In genomic region chr17:63542218-63542545, GRCh38 we compare ENCODE assay signal across 21 cellular contexts. TPM values are rescaled to one million over a fixed set of nuclear protein-coding genes. Genes with fewer than 3 reads are reported as not detected.
DNase-seq lines count a peak whose midpoint lies in the region; ATAC-seq, FAIRE-seq and TF ChIP-seq lines count a peak whose summit lies in the region.
"Had no signal": no experiment of that assay in that cellular context is flagged by ENCODE, and none has a peak within 500 bp of the region (broad histone marks: within the 10 kb centered on the region; RNA-seq: fewer than 3 reads in every experiment).

No MANE protein-coding gene starts in this region.

- H2BK5ac ChIP-seq in H1 (ENCODE audit: low read depth, low read length) = no peak overlapping the region

- no peak for FAIRE-seq in H1 (lab: Jason Lieb, UNC)
- FAIRE-seq: A549, D721Med, G401.6, GM12892, GM18507, HTR-8/SVneo had no signal

- TF ChIP-seq POLR2A in H1 (IDR thresholded peaks at IDR 0.05; ENCODE audit: control extremely low read depth in 1 of 2, low read depth in 2 of 2, low read length in 2 of 2) = no peak
- TF ChIP-seq POLR2A in right lobe of liver (IDR thresholded peaks at IDR 0.05) = no peak
- no peak for TF ChIP-seq POLR2A in spleen (IDR thresholded peaks at IDR 0.05)

- no peak overlapping the region for H2AFZ ChIP-seq in SK-N-SH (ENCODE audit: low read depth)
- no peak overlapping the region for H2AFZ ChIP-seq in H1 (ENCODE audit: low read length)

- no peaks in the 10 kb centered on the region for H3F3A ChIP-seq in SK-N-SH (replicated peaks; ENCODE audit: insufficient read depth)

- no peak overlapping the region for H4K5ac ChIP-seq in H1 (ENCODE audit: insufficient read length, low read depth, low read length)

- H3K79me1 ChIP-seq in H1 (ENCODE audit: low read depth, low read length) = no peaks in the 10 kb centered on the region

- peak; percentile 12 for DNase-seq in SK-N-SH
- no peak for DNase-seq in H1 (ENCODE audit: low read depth in 1 of 2, low spot score in 2 of 2)
- peak in 2 of 3 donors; percentile 43 to 57 for DNase-seq in right lobe of liver
- peak; percentile 45 for DNase-seq in sciatic nerve (ENCODE audit: low spot score)
- no peak for DNase-seq in spleen
- DNase-seq: AML-193, Caco-2, GOT3 had no signal

- H4K91ac ChIP-seq in H1 (replicated peaks; ENCODE audit: insufficient read length, low read length) = no peak overlapping the region

- H3K9me3 ChIP-seq in SK-N-SH (no peaks in the 10 kb centered on the region), H1 (ENCODE audit: insufficient read depth in 2 of 2, low read depth in 1 of 2, low read length in 1 of 2) (no peaks in the 10 kb centered on the region), right lobe of liver (no peaks in the 10 kb centered on the region), spleen (no peaks in the 10 kb centered on the region)
- H3K9me3 ChIP-seq: A549, Caco-2, HAP-1 had no signal

- peaks cover 17% of the 10 kb centered on the region; the same call in 1 of the 2 replicates for H3K27me3 ChIP-seq in SK-N-SH (ENCODE audit: insufficient read depth)
- peaks cover 0 to 23% (median 14%) of the 10 kb centered on the region in 4 experiments; a peak in 5 of 7 replicates for H3K27me3 ChIP-seq in H1 (replicated peaks in 1 of 4; ENCODE audit: control insufficient read depth in 3 of 4, extremely low read depth in 1 of 4, insufficient read depth in 3 of 4, low read length in 3 of 4)
- H3K27me3 ChIP-seq in right lobe of liver = peaks cover 0 to 10% of the 10 kb centered on the region in 2 donors
- peaks cover 0 to 30% (median 20%) of the 10 kb centered on the region in 7 donors for H3K27me3 ChIP-seq in spleen (replicated peaks in 1 of 7)

- no peak overlapping the region for H3K23ac ChIP-seq in H1 (ENCODE audit: insufficient read length)

- H3K56ac ChIP-seq in H1 (replicated peaks; ENCODE audit: insufficient read length, low read depth, low read length) = no peak overlapping the region

- H3K79me2 ChIP-seq in SK-N-SH (ENCODE audit: insufficient read depth) = no peaks in the 10 kb centered on the region
- H3K79me2 ChIP-seq in H1 (ENCODE audit: control insufficient read depth in 1 of 2, insufficient read depth in 2 of 2, low read length in 2 of 2) = no peaks in the 10 kb centered on the region

- H2BK20ac ChIP-seq in H1 (ENCODE audit: low read length) = no peak overlapping the region

- H4K8ac ChIP-seq in H1 (ENCODE audit: extremely low read depth, insufficient read depth, low read length) = no peak overlapping the region

- ATAC-seq in SK-N-SH treated with all-trans-retinoic acid at 6 μM for 48 hours = no peak
- no peak for ATAC-seq in right lobe of liver
- ATAC-seq in sciatic nerve = no peak
- ATAC-seq in HG02798 (IDR thresholded peaks at IDR 0.05; ENCODE audit: poor library complexity, unreplicated experiment) = no peak
- no peak for ATAC-seq in GM21515 (IDR thresholded peaks at IDR 0.05; ENCODE audit: unreplicated experiment)

- H3K23me2 ChIP-seq in H1 (ENCODE audit: low read depth, low read length) = peaks cover 7% of the 10 kb centered on the region; the same call in 1 of the 2 replicates

- no peak overlapping the region for H2AK5ac ChIP-seq in H1 (ENCODE audit: low read depth, low read length)

- H4K20me1 ChIP-seq in SK-N-SH (ENCODE audit: insufficient read depth) (no peaks in the 10 kb centered on the region), H1 (replicated peaks in 1 of 2; ENCODE audit: control insufficient read depth in 1 of 2, insufficient read depth in 2 of 2, low read length in 2 of 2) (no peaks in the 10 kb centered on the region)

- no peak overlapping the region for H3K27ac ChIP-seq in SK-N-SH (ENCODE audit: low read depth in 2 of 2, low read length in 1 of 2)
- H3K27ac ChIP-seq in H1 (ENCODE audit: low read depth, low read length) = no peak overlapping the region
- H3K27ac ChIP-seq in right lobe of liver = no peak overlapping the region
- no peak overlapping the region for H3K27ac ChIP-seq in spleen
- H3K27ac ChIP-seq: 22Rv1, A549, C4-2B had no signal

- H3K4me2 ChIP-seq in SK-N-SH = no peak overlapping the region
- no peak overlapping the region for H3K4me2 ChIP-seq in H1 (ENCODE audit: insufficient read depth in 1 of 2, low read depth in 2 of 2, low read length in 2 of 2)
- H3K4me2 ChIP-seq: A549 had no signal

- no peak overlapping the region for H2BK12ac ChIP-seq in H1 (ENCODE audit: low read depth, low read length)

- no peak for TF ChIP-seq EP300 in SK-N-SH (IDR thresholded peaks at IDR 0.05; ENCODE audit: borderline replicate concordance in 1 of 2, low read depth in 1 of 2, low read length in 1 of 2)
- TF ChIP-seq EP300 in H1 (IDR thresholded peaks at IDR 0.05; ENCODE audit: borderline replicate concordance in 1 of 2, low read depth in 2 of 2, low read length in 2 of 2) = no peak

- 0 out of 2 replicates have a peak overlapping the region, but pooled peaks have one; percentile 18 for H2BK15ac ChIP-seq in H1 (ENCODE audit: low read length)

- H3K4me3 ChIP-seq in SK-N-SH (ENCODE audit: low read depth in 2 of 2, low read length in 1 of 2) = no peak overlapping the region
- H3K4me3 ChIP-seq in H1 (ENCODE audit: extremely low read depth in 1 of 4, insufficient read depth in 2 of 4, low read depth in 3 of 4, low read length in 4 of 4) = no peak overlapping the region
- no peak overlapping the region for H3K4me3 ChIP-seq in right lobe of liver
- no peak overlapping the region for H3K4me3 ChIP-seq in spleen
- H3K4me3 ChIP-seq: A549, HAP-1 had no signal

- TF ChIP-seq CTCF in SK-N-SH (IDR thresholded peaks at IDR 0.05) (no peak), H1 (IDR thresholded peaks at IDR 0.05; ENCODE audit: control extremely low read depth in 1 of 3, insufficient read depth in 1 of 3, low read depth in 1 of 3, low read length in 3 of 3) (no peak), right lobe of liver (IDR thresholded peaks at IDR 0.05) (no peak), spleen (IDR thresholded peaks at IDR 0.05 in 8 of 11, conservative IDR thresholded peaks at IDR 0.05 in 3 of 11) (no peak)

- no peaks in the 10 kb centered on the region for H3K9me2 ChIP-seq in SK-N-SH

- H3K4me1 ChIP-seq in SK-N-SH (ENCODE audit: control insufficient read depth in 1 of 2, insufficient read depth in 2 of 2, low read depth in 1 of 2, low read length in 1 of 2) = peaks cover 0 to 37% of the 10 kb centered on the region in 2 experiments; a peak in 1 of 4 replicates
- peaks cover 0 to 18% (median 5%) of the 10 kb centered on the region in 4 experiments; a peak in 5 of 7 replicates for H3K4me1 ChIP-seq in H1 (replicated peaks in 1 of 4; ENCODE audit: control insufficient read depth in 3 of 4, insufficient read depth in 4 of 4, low read length in 3 of 4)
- H3K4me1 ChIP-seq in right lobe of liver = no peaks in the 10 kb centered on the region
- H3K4me1 ChIP-seq in spleen = peaks cover 0 to 12% (median 8%) of the 10 kb centered on the region in 6 donors
- H3K4me1 ChIP-seq: A549, Caco-2, HAP-1 had no signal

- H3K4ac ChIP-seq in H1 (replicated peaks; ENCODE audit: insufficient read length, low read depth, low read length) = no peak overlapping the region

- H3K18ac ChIP-seq in H1 (ENCODE audit: extremely low read depth, low read length) = no peak overlapping the region

- H3K9ac ChIP-seq in SK-N-SH (no peak overlapping the region), H1 (replicated peaks in 1 of 4; ENCODE audit: extremely low read depth in 1 of 4, low read depth in 3 of 4, low read length in 3 of 4) (no peak overlapping the region)

- WGBS in SK-N-SH (ENCODE audit: low lambda C conversion rate) = 77% methylated on average over 6 of the region's 9 CpGs
- 91% methylated on average over 9 of the region's 9 CpGs; no CpG with 5 or more reads in 1 of the 2 experiments for WGBS in H1 (ENCODE audit: extremely low coverage in 1 of 2, insufficient coverage in 1 of 2, insufficient read length in 1 of 2, insufficient replicate concordance in 2 of 2, low coverage in 1 of 2, low lambda C conversion rate in 2 of 2, missing lambda C conversion rate in 1 of 2), 2 experiments
- WGBS in right lobe of liver (ENCODE audit: insufficient coverage, low coverage, low lambda C conversion rate, missing lambda C conversion rate) = no CpG with 5 or more reads among the region's 9 CpGs
- WGBS in spleen, 5 donors = 90 to 98% (median 95%) methylated on average over 5 to 9 of the region's 9 CpGs

- CTCF ChIA-PET in SK-N-SH (lab: Yijun Ruan, JAX) (interaction anchor here (1.0 to 4.5 kb wide), 5 partner anchors 8 to 117 kb away, joined by 3 to 28 read pairs (median 4); partner anchors contain the start of gene DCAF7), H1 (lab: Charles Lee; ENCODE audit: partially characterized antibody) (interaction anchor here (1.0 to 3.4 kb wide), 3 partner anchors 14 to 63 kb away, joined by 3 to 17 read pairs (median 3); no protein-coding TSS in a partner anchor)

- H3K36me3 ChIP-seq in SK-N-SH (replicated peaks in 1 of 2; ENCODE audit: control insufficient read depth in 1 of 2, insufficient read depth in 2 of 2, low read length in 1 of 2) (no peaks in the 10 kb centered on the region), H1 (ENCODE audit: control insufficient read depth in 2 of 4, insufficient read depth in 4 of 4, low read length in 3 of 4) (no peaks in the 10 kb centered on the region), right lobe of liver (no peaks in the 10 kb centered on the region), spleen (no peaks in the 10 kb centered on the region)
- H3K36me3 ChIP-seq: HAP-1 had no signal

- H2BK120ac ChIP-seq in H1 (replicated peaks; ENCODE audit: low read depth, low read length) = no peak overlapping the region

- no peak overlapping the region for H3K14ac ChIP-seq in H1 (ENCODE audit: insufficient read length)

- intact Hi-C loops in right lobe of liver (cut with DNase I) (no loop called here), sciatic nerve (cut with DNase I) (no loop called here), spleen (cut with DNase I; ENCODE audit: low total_unique reads) (no loop called here)

- no peak for TF ChIP-seq RAD21 in SK-N-SH (IDR thresholded peaks at IDR 0.05; ENCODE audit: low read length)
- no peak for TF ChIP-seq RAD21 in H1 (IDR thresholded peaks at IDR 0.05 in 1 of 2, conservative IDR thresholded peaks at IDR 0.05 in 1 of 2; ENCODE audit: low read depth in 2 of 2, low read length in 2 of 2)

- POLR2A ChIA-PET in SK-N-SH (lab: Yijun Ruan, JAX) = interaction anchor here (1.2 kb wide), 1 partner anchor 19 kb away, joined by 4 read pairs; no protein-coding TSS in a partner anchor
- POLR2A ChIA-PET in H1 (lab: Charles Lee; ENCODE audit: partially characterized antibody) = interaction anchor here (0.6 kb wide), 1 partner anchor 31 kb away, joined by 3 read pairs; no protein-coding TSS in a partner anchor

RNA-seq across cellular contexts. Expression of gene DCAF7, which starts 8.1 kb away (rescaled TPM):
- polyA plus RNA-seq in SK-N-SH (2012; rRNA removed) = 54.6 and 63.5 TPM in 2 replicates
- 35.9 and 50.8 TPM in 2 replicates for polyA plus RNA-seq in SK-N-SH (2012; cell fraction: cytosol; rRNA removed)
- 36.1 and 57.5 TPM in 2 replicates for polyA plus RNA-seq in SK-N-SH (2012; cell fraction: nucleus; rRNA removed)
- total RNA-seq in H1 (2021; fragmentation: NEBNext Ultra II Directional; extraction: Animal tissue kit (Norgen Biotek cat#: 25700)) = 87.3 and 94.1 TPM in 2 replicates
- 74.9 and 97.4 TPM in 2 replicates for polyA plus RNA-seq in H1 (2011; rRNA removed)
- 57.6 TPM for polyA plus RNA-seq in H1 (2011; cell fraction: cytosol; rRNA removed)
- 71.4 TPM for polyA plus RNA-seq in H1 (2011; cell fraction: nucleus; rRNA removed)
- 63.0 to 69.1 TPM (median 65.1 TPM) in 4 replicates for polyA plus RNA-seq in H1 (2012, experiment 1 of 2)
- 54.6 TPM for polyA plus RNA-seq in H1 (2012, experiment 2 of 2)
- polyA plus RNA-seq in H1 (2013, experiment 1 of 2) = 41.2 TPM
- polyA plus RNA-seq in H1 (2013, experiment 2 of 2) = 41.8 TPM
- 139 and 144 TPM in 2 replicates for polyA minus RNA-seq in H1 (2011; rRNA and poly(A)+ RNA removed)
- polyA minus RNA-seq in H1 (2011; cell fraction: cytosol; rRNA and poly(A)+ RNA removed) = 51.2 TPM
- 36.5 TPM for polyA minus RNA-seq in H1 (2011; cell fraction: nucleus; rRNA and poly(A)+ RNA removed)
- total RNA-seq in right lobe of liver = 10 to 100 TPM; 14.9 to 31.0 (median 26.7) TPM
- 60.6 TPM for total RNA-seq in sciatic nerve
- 10 to 100 TPM; 52.1 to 87.5 (median 73.7) TPM for total RNA-seq in spleen
- 10 to 100 TPM; 15.9 to 21.6 (median 18.4) TPM for polyA plus RNA-seq in spleen

RNA-seq across cellular contexts. Expression of gene KCNH6, which starts 19.0 kb away (rescaled TPM):
- 0.15 and 0.18 TPM in 2 replicates for polyA plus RNA-seq in SK-N-SH (2012; rRNA removed)
- polyA plus RNA-seq in SK-N-SH (2012; cell fraction: cytosol; rRNA removed) = 0.09 and 0.14 TPM in 2 replicates
- polyA plus RNA-seq in SK-N-SH (2012; cell fraction: nucleus; rRNA removed) = 0.21 and 0.39 TPM in 2 replicates
- 1.8 TPM in 2 replicates for total RNA-seq in H1 (2021; fragmentation: NEBNext Ultra II Directional; extraction: Animal tissue kit (Norgen Biotek cat#: 25700))
- polyA plus RNA-seq in H1 (2011; rRNA removed) = 3.6 and 5.0 TPM in 2 replicates
- polyA plus RNA-seq in H1 (2011; cell fraction: cytosol; rRNA removed) = 2.7 TPM
- 4.9 TPM for polyA plus RNA-seq in H1 (2011; cell fraction: nucleus; rRNA removed)
- 0.84 to 1.8 TPM (median 1.4 TPM) in 4 replicates for polyA plus RNA-seq in H1 (2012, experiment 1 of 2)
- polyA plus RNA-seq in H1 (2012, experiment 2 of 2) = 0.75 TPM
- 2.0 TPM for polyA plus RNA-seq in H1 (2013, experiment 1 of 2)
- polyA plus RNA-seq in H1 (2013, experiment 2 of 2) = 2.1 TPM
- polyA minus RNA-seq in H1 (2011; rRNA and poly(A)+ RNA removed) = 2.8 TPM in 2 replicates
- 0.95 TPM for polyA minus RNA-seq in H1 (2011; cell fraction: cytosol; rRNA and poly(A)+ RNA removed)
- 2.8 TPM for polyA minus RNA-seq in H1 (2011; cell fraction: nucleus; rRNA and poly(A)+ RNA removed)
- total RNA-seq in right lobe of liver = not detected
- total RNA-seq in sciatic nerve = not detected
- not detected for total RNA-seq in spleen
- polyA plus RNA-seq in spleen = not detected
- total RNA-seq: Caco-2; CD4-positive, alpha-beta T cell had no signal
- polyA plus RNA-seq: A549 had no signal

RNA-seq across cellular contexts. Expression of gene TACO1, which starts 58.5 kb away (rescaled TPM):
- 32.7 and 37.9 TPM in 2 replicates for polyA plus RNA-seq in SK-N-SH (2012; rRNA removed)
- polyA plus RNA-seq in SK-N-SH (2012; cell fraction: cytosol; rRNA removed) = 36.1 and 37.1 TPM in 2 replicates
- polyA plus RNA-seq in SK-N-SH (2012; cell fraction: nucleus; rRNA removed) = 31.3 and 49.5 TPM in 2 replicates
- 23.6 and 24.0 TPM in 2 replicates for total RNA-seq in H1 (2021; fragmentation: NEBNext Ultra II Directional; extraction: Animal tissue kit (Norgen Biotek cat#: 25700))
- 19.1 and 19.8 TPM in 2 replicates for polyA plus RNA-seq in H1 (2011; rRNA removed)
- 25.5 TPM for polyA plus RNA-seq in H1 (2011; cell fraction: cytosol; rRNA removed)
- 19.6 TPM for polyA plus RNA-seq in H1 (2011; cell fraction: nucleus; rRNA removed)
- polyA plus RNA-seq in H1 (2012, experiment 1 of 2) = 18.3 to 26.4 TPM (median 25.0 TPM) in 4 replicates
- polyA plus RNA-seq in H1 (2012, experiment 2 of 2) = 31.7 TPM
- polyA plus RNA-seq in H1 (2013, experiment 1 of 2) = 15.2 TPM
- 14.6 TPM for polyA plus RNA-seq in H1 (2013, experiment 2 of 2)
- 14.9 and 15.3 TPM in 2 replicates for polyA minus RNA-seq in H1 (2011; rRNA and poly(A)+ RNA removed)
- 9.7 TPM for polyA minus RNA-seq in H1 (2011; cell fraction: cytosol; rRNA and poly(A)+ RNA removed)
- 9.1 TPM for polyA minus RNA-seq in H1 (2011; cell fraction: nucleus; rRNA and poly(A)+ RNA removed)
- 10 to 100 TPM; 30.6 to 46.7 (median 35.5) TPM for total RNA-seq in right lobe of liver
- 12.2 TPM for total RNA-seq in sciatic nerve
- total RNA-seq in spleen = 10 to 100 TPM; 10.6 to 16.8 (median 14.9) TPM
- polyA plus RNA-seq in spleen = 10 to 100 TPM; 14.6 to 19.1 (median 16.9) TPM

Comparison
In these comparisons a context has a peak if more than half of its experiments do, and no peak if none do; other contexts are left out.
1. DNase-seq: peak in SK-N-SH (single experiment), right lobe of liver (2 of 3) and sciatic nerve (single experiment); none in H1 (0 of 2) and spleen (single experiment).